ENCODE assay signal across 8 cellular contexts in genomic region chr1:1069061-1069710, GRCh38. TPM values are rescaled to one million over a fixed set of nuclear protein-coding genes. Genes with fewer than 3 reads are reported as not detected.
DNase-seq lines count a peak whose midpoint lies in the region; ATAC-seq and TF ChIP-seq lines count a peak whose summit lies in the region.

No MANE protein-coding gene starts in this region.

- H3K4me1 Mint-ChIP-seq in activated CD8-positive, alpha-beta T cell treated with anti-CD3 and anti-CD28 coated beads for 36 hours (ENCODE audit: low read depth): peaks cover 20% of the 10 kb centered on the region

- peak overlapping the region; percentile 57 for H3K27ac Mint-ChIP-seq in activated CD8-positive, alpha-beta T cell treated with anti-CD3 and anti-CD28 coated beads for 36 hours

- peaks cover 1% of the 10 kb centered on the region for H3K79me1 ChIP-seq in mesenchymal stem cell (replicated peaks; ENCODE audit: low read length, poor library complexity, severe bottlenecking)

- H3K4ac ChIP-seq in mesenchymal stem cell (ENCODE audit: low read depth in 1 of 2, low read length in 2 of 2): peak overlapping the region in 1 of 2 experiments; percentile 38

- ATAC-seq in HG02798 (IDR thresholded peaks at IDR 0.05; ENCODE audit: poor library complexity, unreplicated experiment): peak; percentile 61
- peak; percentile 55 for ATAC-seq in activated CD8-positive, alpha-beta T cell treated with anti-CD3 and anti-CD28 coated beads for 36 hours
- ATAC-seq in GM21381 (IDR thresholded peaks at IDR 0.05; ENCODE audit: unreplicated experiment): no peak

- H3K9me3 Mint-ChIP-seq in activated CD8-positive, alpha-beta T cell treated with anti-CD3 and anti-CD28 coated beads for 36 hours: no peaks in the 10 kb centered on the region

- intact Hi-C loops in activated CD8-positive, alpha-beta T cell treated with anti-CD3 and anti-CD28 coated beads for 36 hours (cut with micrococcal nuclease): no loop called here

- H3K36me3 ChIP-seq in mesenchymal stem cell (ENCODE audit: control insufficient read depth in 1 of 2, insufficient read depth in 2 of 2, low read depth in 1 of 2, low read length in 2 of 2): peaks cover 0 to 12% of the 10 kb centered on the region in 2 experiments

- H3K4me3 Mint-ChIP-seq in activated CD8-positive, alpha-beta T cell treated with anti-CD3 and anti-CD28 coated beads for 36 hours: peak overlapping the region; percentile 73

- CTCF ChIA-PET in activated CD8-positive, alpha-beta T cell treated with anti-CD3 and anti-CD28 coated beads for 36 hours (lab: Charles Lee): interaction anchor here (1.0 to 1.2 kb wide), 2 partner anchors 13 to 85 kb away, joined by 3 to 4 read pairs; no protein-coding TSS in a partner anchor

- peak overlapping the region; percentile 93 to 97 for H3K18ac ChIP-seq in mesenchymal stem cell (ENCODE audit: low read depth in 1 of 2, low read length in 2 of 2)

- peak overlapping the region; percentile 82 for H4K91ac ChIP-seq in mesenchymal stem cell (ENCODE audit: low read length)

- peak overlapping the region; percentile 87 for H3K4me2 ChIP-seq in mesenchymal stem cell (ENCODE audit: low read length, poor library complexity, severe bottlenecking)

- H3K4me1 ChIP-seq in mesenchymal stem cell (ENCODE audit: control insufficient read depth, insufficient read depth, low read depth, low read length): peaks cover 37% of the 10 kb centered on the region

- no peak overlapping the region for H3K27ac ChIP-seq in mesenchymal stem cell (ENCODE audit: low read length, poor library complexity, severe bottlenecking)

- H2BK120ac ChIP-seq in mesenchymal stem cell (ENCODE audit: low read depth, low read length): peak overlapping the region; percentile 24

- peaks cover 15% of the 10 kb centered on the region for H3K36me3 Mint-ChIP-seq in activated CD8-positive, alpha-beta T cell treated with anti-CD3 and anti-CD28 coated beads for 36 hours (ENCODE audit: low read depth)

- no peak overlapping the region for H3K23ac ChIP-seq in mesenchymal stem cell (ENCODE audit: low read length in 2 of 2)

- no peak for TF ChIP-seq CTCF in activated CD8-positive, alpha-beta T cell treated with anti-CD3 and anti-CD28 coated beads for 36 hours (IDR thresholded peaks at IDR 0.05)

- POLR2A ChIA-PET in activated CD8-positive, alpha-beta T cell treated with anti-CD3 and anti-CD28 coated beads for 36 hours (lab: Charles Lee): interaction anchor here (1.1 to 1.3 kb wide), 2 partner anchors 10 to 32 kb away, joined by 3 to 4 read pairs; no protein-coding TSS in a partner anchor

- WGBS in mesenchymal stem cell: 7% methylated on average over 67 of the region's 75 CpGs

- H3K9me3 ChIP-seq in mesenchymal stem cell (ENCODE audit: control insufficient read depth, low read length): no peaks in the 10 kb centered on the region

- peak overlapping the region; percentile 97 for H4K8ac ChIP-seq in mesenchymal stem cell (ENCODE audit: low read length)

- peak overlapping the region; percentile 95 for H2AFZ ChIP-seq in mesenchymal stem cell (ENCODE audit: low read depth, low read length)

- peak overlapping the region in 1 of 2 experiments; percentile 86 for H3K14ac ChIP-seq in mesenchymal stem cell (ENCODE audit: low read length in 2 of 2)

- no peak overlapping the region for H2BK15ac ChIP-seq in mesenchymal stem cell (ENCODE audit: low read depth, poor library complexity, severe bottlenecking)

- H2BK5ac ChIP-seq in mesenchymal stem cell (ENCODE audit: low read depth, low read length, poor library complexity, severe bottlenecking): no peak overlapping the region

- peak; percentile 49 for TF ChIP-seq POLR2A in GM10847 (IDR thresholded peaks at IDR 0.05; ENCODE audit: extremely low read depth, insufficient read length)

- H2BK12ac ChIP-seq in mesenchymal stem cell (ENCODE audit: low read length in 2 of 2): no peak overlapping the region

- DNase-seq in NCI-H526 (lab: John Stamatoyannopoulos, UW) (peak; percentile 87 to 94), mesenchymal stem cell (peak; percentile 53)
- peak; percentile 90 for DNase-seq in activated CD8-positive, alpha-beta T cell treated with anti-CD3 and anti-CD28 coated beads for 36 hours
- DNase-seq in effector CD8-positive, alpha-beta T cell (lab: John Stamatoyannopoulos, UW): peak; percentile 88
- DNase-seq in stimulated activated CD8-positive, alpha-beta memory T cell treated with anti-CD3 and anti-CD28 coated beads, Interleukin-15, amount 100 ng/mL, for 1 hour (ENCODE audit: low read depth): peak; percentile 81

- H3K27me3 Mint-ChIP-seq in activated CD8-positive, alpha-beta T cell treated with anti-CD3 and anti-CD28 coated beads for 36 hours: peaks cover 2% of the 10 kb centered on the region

- H2AK5ac ChIP-seq in mesenchymal stem cell (ENCODE audit: low read length, severe bottlenecking): no peak overlapping the region

- H3K9ac ChIP-seq in mesenchymal stem cell (ENCODE audit: low read length): no peak overlapping the region

- H3K4me3 ChIP-seq in mesenchymal stem cell (ENCODE audit: insufficient read depth in 1 of 2, low read depth in 1 of 2, low read length in 2 of 2): peak overlapping the region; percentile 63 to 91

- peaks cover 0 to 58% of the 10 kb centered on the region in 2 experiments for H3K27me3 ChIP-seq in mesenchymal stem cell (ENCODE audit: control insufficient read depth in 1 of 2, insufficient read depth in 1 of 2, low read length in 2 of 2)

RNA-seq across cellular contexts. Expression of gene RNF223, which starts 4.9 kb away (rescaled TPM):
- not detected for total RNA-seq in activated CD8-positive, alpha-beta T cell treated with anti-CD3 and anti-CD28 coated beads for 36 hours
- polyA plus RNA-seq in mesenchymal stem cell (2013, experiment 1 of 2): not detected
- not detected for polyA plus RNA-seq in mesenchymal stem cell (2013, experiment 2 of 2)

RNA-seq across cellular contexts. Expression of gene C1orf159, which starts 46.7 kb away (rescaled TPM):
- total RNA-seq in activated CD8-positive, alpha-beta T cell treated with anti-CD3 and anti-CD28 coated beads for 36 hours: 10 to 100 TPM; 17.5 to 20.3 TPM
- 7.6 TPM for polyA plus RNA-seq in mesenchymal stem cell (2013, experiment 1 of 2)
- 7.7 TPM for polyA plus RNA-seq in mesenchymal stem cell (2013, experiment 2 of 2)

RNA-seq across cellular contexts. Expression of gene AGRN, which starts 49.3 kb away (rescaled TPM):
- total RNA-seq in activated CD8-positive, alpha-beta T cell treated with anti-CD3 and anti-CD28 coated beads for 36 hours: 10 to 100 TPM; 64.9 to 68.0 TPM
- 64.9 TPM for polyA plus RNA-seq in mesenchymal stem cell (2013, experiment 1 of 2)
- polyA plus RNA-seq in mesenchymal stem cell (2013, experiment 2 of 2): 62.3 TPM

RNA-seq across cellular contexts. Expression of gene ISG15, which starts 55.9 kb away (rescaled TPM):
- total RNA-seq in activated CD8-positive, alpha-beta T cell treated with anti-CD3 and anti-CD28 coated beads for 36 hours: 100 to 1,000 TPM in 1 of 2 experiments, 10 to 100 TPM in 1; 94.5 to 102 TPM
- 70.3 TPM for polyA plus RNA-seq in mesenchymal stem cell (2013, experiment 1 of 2)
- polyA plus RNA-seq in mesenchymal stem cell (2013, experiment 2 of 2): 75.0 TPM
